Comparison of ENCODE assay signal across 15 cellular contexts in the genomic region with DNA sequence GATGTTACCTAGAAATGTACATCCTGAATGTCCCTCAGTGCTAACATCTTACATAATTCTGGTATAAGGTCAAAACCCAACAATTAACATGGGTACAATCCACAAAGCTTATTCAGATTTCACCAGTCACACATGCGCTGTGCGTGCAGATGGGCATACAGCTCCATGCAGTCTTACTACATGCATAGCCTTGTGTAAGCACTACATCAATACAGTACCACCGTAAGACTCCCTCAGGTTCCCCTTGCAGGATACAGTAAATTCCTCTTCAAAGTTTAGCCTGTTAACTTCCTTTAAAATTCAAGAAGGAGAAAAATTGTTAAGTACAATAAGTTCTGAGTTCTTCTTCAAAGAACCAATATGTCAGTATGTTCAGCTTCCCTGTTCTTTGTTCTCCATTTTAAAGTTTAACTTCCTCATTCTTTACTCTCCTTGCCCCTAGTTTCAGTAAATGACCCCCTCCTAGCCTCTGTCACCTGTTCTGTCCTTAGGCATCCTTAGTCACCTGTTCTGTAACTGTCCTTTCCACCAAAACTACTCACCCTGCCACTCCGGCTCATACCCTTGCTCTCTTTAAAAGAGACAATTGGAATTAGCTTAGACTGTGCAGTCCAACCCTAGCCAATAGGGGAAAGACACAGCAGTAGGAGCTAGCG.
"Had no signal": no experiment of that assay in that cellular context is flagged by ENCODE, and none has a peak within 500 bp of the region (broad histone marks: within the 10 kb centered on the region; RNA-seq: fewer than 3 reads in every experiment).

No MANE protein-coding gene starts in this region.

- H3K9me3 ChIP-seq: left ventricle myocardium inferior had no signal

- H3K4me3 Mint-ChIP-seq: activated naive CD8-positive, alpha-beta T cell treated with anti-CD3 and anti-CD28 coated beads, Interleukin-2, amount 10 ng/mL, durations not matched to agents 7 days and 5 days; central memory CD8-positive, alpha-beta T cell; natural killer cell had no signal

- H3K27me3 ChIP-seq: brain microvascular endothelial cell, esophagus squamous epithelium had no signal

- H3K27ac ChIP-seq: brain microvascular endothelial cell, coronary artery, esophagus squamous epithelium, left ventricle myocardium inferior had no signal

- H3K4me3 ChIP-seq: coronary artery, esophagus squamous epithelium, left ventricle myocardium inferior had no signal

- H3K27ac Mint-ChIP-seq: activated naive CD8-positive, alpha-beta T cell treated with anti-CD3 and anti-CD28 coated beads, Interleukin-2, amount 10 ng/mL, durations not matched to agents 7 days and 5 days; natural killer cell had no signal

- DNase-seq: activated naive CD4-positive, alpha-beta T cell; activated naive CD8-positive, alpha-beta T cell treated with anti-CD3 and anti-CD28 coated beads, Interleukin-2, amount 10 ng/mL, durations not matched to agents 7 days and 5 days; brain microvascular endothelial cell; effector CD4-positive, alpha-beta T cell; esophagus squamous epithelium; hippocampal formation; kidney; left ventricle myocardium inferior; mesenchymal stem cell; natural killer cell; stimulated activated CD4-positive, alpha-beta T cell treated with anti-CD3 and anti-CD28 coated beads, Interleukin-2, amount 100 ng/mL, for 48 hours; stimulated activated naive CD4-positive, alpha-beta T cell; T-helper 2 cell had no signal

- ATAC-seq: natural killer cell had no signal

- H3K36me3 ChIP-seq: brain microvascular endothelial cell, esophagus squamous epithelium, left ventricle myocardium inferior had no signal

- H3K27me3 Mint-ChIP-seq: activated naive CD8-positive, alpha-beta T cell treated with anti-CD3 and anti-CD28 coated beads, Interleukin-2, amount 10 ng/mL, durations not matched to agents 7 days and 5 days; central memory CD8-positive, alpha-beta T cell had no signal

- H3K4me1 Mint-ChIP-seq: activated naive CD8-positive, alpha-beta T cell treated with anti-CD3 and anti-CD28 coated beads, Interleukin-2, amount 10 ng/mL, durations not matched to agents 7 days and 5 days had no signal
